Comparison of ENCODE assay signal across 26 cellular contexts in genomic region chr5:2120361-2120760, GRCh38.
"Had no signal": no experiment of that assay in that cellular context is flagged by ENCODE, and none has a peak within 500 bp of the region (broad histone marks: within the 10 kb centered on the region; RNA-seq: fewer than 3 reads in every experiment).

No MANE protein-coding gene starts in this region.

- H3K27ac Mint-ChIP-seq: dendritic cell treated with granulocyte-macrophage colony-stimulating factor and Interleukin-4, amounts not matched to agents 40 ng/mL and 50 ng/mL, for 4 days; effector memory CD8-positive, alpha-beta T cell; endodermal cell; naive B cell had no signal

- H3K36me3 Mint-ChIP-seq: naive B cell had no signal

- H3K9me3 Mint-ChIP-seq: effector memory CD8-positive, alpha-beta T cell had no signal

- H3K4me1 Mint-ChIP-seq: endodermal cell, naive B cell had no signal

- DNase-seq: colonic mucosa; cortex of kidney; effector CD8-positive, alpha-beta T cell; effector memory CD8-positive, alpha-beta T cell; endodermal cell; erythroblast; esophagus squamous epithelium; foreskin fibroblast; foreskin melanocyte; gastrocnemius medialis; glutamatergic neuron; heart right ventricle; hippocampal formation; left cardiac atrium; left lung; left ventricle myocardium superior; lower lobe of right lung; mesenchymal stem cell; mucosa of descending colon; naive B cell had no signal

- FAIRE-seq: endometrium, islet of Langerhans, keratinocyte had no signal

- ATAC-seq: effector memory CD8-positive, alpha-beta T cell; esophagus mucosa; gastrocnemius medialis; heart right ventricle; left cardiac atrium; left lung; left ventricle myocardium superior; lower lobe of right lung; mucosa of descending colon had no signal

- H3K4me3 Mint-ChIP-seq: dendritic cell treated with granulocyte-macrophage colony-stimulating factor and Interleukin-4, amounts not matched to agents 40 ng/mL and 50 ng/mL, for 4 days; effector memory CD8-positive, alpha-beta T cell; endodermal cell; mesothelial cell of epicardium; naive B cell had no signal

- H3K27me3 Mint-ChIP-seq: dendritic cell treated with granulocyte-macrophage colony-stimulating factor and Interleukin-4, amounts not matched to agents 40 ng/mL and 50 ng/mL, for 4 days had no signal
